Comparison of ENCODE assay signal across 8 cellular contexts in genomic region chr7:66920769-66921395, GRCh38.
DNase-seq lines count a peak whose midpoint lies in the region; ATAC-seq lines count a peak whose summit lies in the region.

TSS of gene TMEM248 (plus strand) at chr7:66921225. CDS start at chr7:66941866, 20,641 bp downstream.

- DNase-seq in AG08395 (ENCODE audit: low spot score), result peak; percentile 88
- DNase-seq in NCI-H345 (lab: John Stamatoyannopoulos, UW), result peak; percentile 80
- peak; percentile 85 for DNase-seq in central memory CD8-positive, alpha-beta T cell (ENCODE audit: low spot score in 2 of 2)
- DNase-seq in iris pigment epithelial cell (ENCODE audit: low read depth), result peak; percentile 85
- DNase-seq in stimulated activated CD4-positive, alpha-beta T cell treated with anti-CD3 and anti-CD28 coated beads, Interleukin-12 subunit alpha, Interleukin-12 subunit beta, amount 100 ng/mL, for 24 hours (ENCODE audit: low read depth in 2 of 2), result peak; percentile 84 to 89

- H3K4me1 Mint-ChIP-seq in central memory CD8-positive, alpha-beta T cell, result peaks cover 21% of the 10 kb centered on the region

- H3K4me3 Mint-ChIP-seq in central memory CD8-positive, alpha-beta T cell, result peak within 1 kb of the TSS; percentile 85

- H3K9me3 Mint-ChIP-seq in central memory CD8-positive, alpha-beta T cell, result no peaks in the 10 kb centered on the region

- peaks cover 23% of the 10 kb centered on the region for H3K36me3 Mint-ChIP-seq in central memory CD8-positive, alpha-beta T cell (ENCODE audit: insufficient read depth)

- H3K27ac Mint-ChIP-seq in central memory CD8-positive, alpha-beta T cell (ENCODE audit: low read depth), result peak within 1 kb of the TSS; percentile 79

- ATAC-seq in GM18907 (IDR thresholded peaks at IDR 0.05; ENCODE audit: unreplicated experiment) (peak; percentile 91), HG03159 (IDR thresholded peaks at IDR 0.05; ENCODE audit: unreplicated experiment) (peak; percentile 72)
- peak; percentile 93 for ATAC-seq in activated CD4-positive, CD25-positive, alpha-beta regulatory T cell treated with anti-CD3 and anti-CD28 coated beads, Interleukin-2, amount 50 U/mL, for 24 hours
- ATAC-seq in central memory CD8-positive, alpha-beta T cell (replicated peaks; ENCODE audit: extremely low read depth, poor library complexity, severe bottlenecking), result peak; percentile 87

- H3K27me3 Mint-ChIP-seq in central memory CD8-positive, alpha-beta T cell, result no peaks in the 10 kb centered on the region

Comparison
In these comparisons a context has a peak if more than half of its experiments do, and no peak if none do; other contexts are left out.
1. Peak in every context shown above with its lines: DNase-seq and ATAC-seq.